8 cellular contexts compared by ENCODE assay signal in genomic region chr10:6239213-6239991, GRCh38. TPM values are rescaled to one million over a fixed set of nuclear protein-coding genes. Genes with fewer than 3 reads are reported as not detected.
DNase-seq lines count a peak whose midpoint lies in the region; ATAC-seq and TF ChIP-seq lines count a peak whose summit lies in the region.

No MANE protein-coding gene starts in this region.

- TF ChIP-seq CTCF in RWPE2 (IDR thresholded peaks at IDR 0.05; ENCODE audit: poor library complexity, severe bottlenecking), result no peak
- TF ChIP-seq CTCF in heart left ventricle (IDR thresholded peaks at IDR 0.05), result no peak

- H3K4me1 ChIP-seq in RWPE2 (ENCODE audit: insufficient read depth, poor library complexity, severe bottlenecking), result peaks cover 3% of the 10 kb centered on the region
- H3K4me1 ChIP-seq in heart left ventricle, result peaks cover 0 to 14% (median 0%) of the 10 kb centered on the region in 12 donors

- H3K27me3 ChIP-seq in RWPE2 (ENCODE audit: insufficient read depth, poor library complexity, severe bottlenecking) (no peaks in the 10 kb centered on the region), heart left ventricle (no peaks in the 10 kb centered on the region)

- H3K36me3 ChIP-seq in RWPE2 (ENCODE audit: low read depth), result peaks cover 11% of the 10 kb centered on the region
- peaks cover 0 to 22% (median 7%) of the 10 kb centered on the region in 9 donors for H3K36me3 ChIP-seq in heart left ventricle

- H3K27ac ChIP-seq in RWPE2 (ENCODE audit: poor library complexity, severe bottlenecking) (peak overlapping the region; percentile 69), heart left ventricle (peak overlapping the region in 2 of 12 donors; percentile 25 to 51)

- WGBS in heart left ventricle, 4 donors, result 71 to 76% (median 74%) methylated on average over 15 of the region's 15 CpGs

- H3K9me3 ChIP-seq in RWPE2 (ENCODE audit: severe bottlenecking), result no peaks in the 10 kb centered on the region
- peaks cover 0 to 4% (median 0%) of the 10 kb centered on the region in 12 donors for H3K9me3 ChIP-seq in heart left ventricle

- DNase-seq in RWPE2 (ENCODE audit: low spot score) (peak; percentile 92), heart left ventricle (peak in 2 of 5 donors; percentile 56 to 75), NCI-H187 (lab: John Stamatoyannopoulos, UW) (no peak)
- peak; percentile 53 for DNase-seq in activated T-helper 9 cell treated with anti-CD3 and anti-CD28 coated beads, Interleukin-2, amount 50 U/mL, for 16 hours (ENCODE audit: low read depth)
- DNase-seq in stimulated activated CD4-positive, alpha-beta T cell treated with anti-CD3 and anti-CD28 coated beads, Interleukin-1b, Interleukin-23, amount 100 ng/mL, for 24 hours (ENCODE audit: low read depth in 4 of 4, low spot score in 1 of 4), result peak; percentile 9 to 63 (median 36)

- ATAC-seq in GM19043 (IDR thresholded peaks at IDR 0.05; ENCODE audit: low read depth, unreplicated experiment) (peak; percentile 71), RWPE2 (ENCODE audit: low read depth) (peak; percentile 98), heart left ventricle (peak in 3 of 4 donors; percentile 90 to 92 (median 91)), HG02623 (IDR thresholded peaks at IDR 0.05; ENCODE audit: unreplicated experiment) (no peak), HG02571 (IDR thresholded peaks at IDR 0.05; ENCODE audit: unreplicated experiment) (no peak)

- no peak for TF ChIP-seq POLR2A in heart left ventricle (IDR thresholded peaks at IDR 0.05)

- no peak overlapping the region for H3K4me3 ChIP-seq in RWPE2 (ENCODE audit: severe bottlenecking)
- H3K4me3 ChIP-seq in heart left ventricle, result no peak overlapping the region

- intact Hi-C loops in heart left ventricle (cut with DNase I), result no loop called here

RNA-seq across cellular contexts. Expression of gene PFKFB3, which starts 36.7 kb away (rescaled TPM):
- 10 to 100 TPM in 7 of 9 donors, 1 to 10 TPM in 2; 8.4 to 53.1 (median 15.1) TPM for total RNA-seq in heart left ventricle
- 10 to 100 TPM in 1 of 2 donors, 1 to 10 TPM in 1; 6.2 to 11.9 TPM for polyA plus RNA-seq in heart left ventricle

Comparison
In these comparisons a context has a peak if more than half of its experiments do, and no peak if none do; other contexts are left out.
1. ATAC-seq: peak in GM19043 (single experiment), RWPE2 (single experiment) and heart left ventricle (3 of 4); none in HG02623 (single experiment) and HG02571 (single experiment).
2. DNase-seq: peak in RWPE2 (single experiment), activated T-helper 9 cell treated with anti-CD3 and anti-CD28 coated beads, Interleukin-2, amount 50 U/mL, for 16 hours (single experiment) and stimulated activated CD4-positive, alpha-beta T cell treated with anti-CD3 and anti-CD28 coated beads, Interleukin-1b, Interleukin-23, amount 100 ng/mL, for 24 hours (4 of 4); none in NCI-H187 (0 of 2).